In genomic region chr2:150572961-150573395, GRCh38 we compare ENCODE assay signal across 15 cellular contexts.
A peak's percentile ranks its signal among the peaks of the same experiment; 100 is the strongest.
DNase-seq lines count a peak whose midpoint lies in the region; ATAC-seq lines count a peak whose summit lies in the region.
"Had no signal": no experiment of that assay in that cellular context is flagged by ENCODE, and none has a peak within 500 bp of the region (broad histone marks: within the 10 kb centered on the region; RNA-seq: fewer than 3 reads in every experiment).

No MANE protein-coding gene starts in this region.

- H3K27me3 ChIP-seq in adipocyte (replicated peaks; ENCODE audit: control insufficient read depth, insufficient read depth, low read length), result no peaks in the 10 kb centered on the region

- no peaks in the 10 kb centered on the region for H3K9me3 ChIP-seq in adipocyte (ENCODE audit: control insufficient read depth, low read length)

- peak overlapping the region; percentile 32 for H3K9ac ChIP-seq in adipocyte (ENCODE audit: low read length)

- H3K4me3 ChIP-seq in adipocyte (ENCODE audit: low read length), result no peak overlapping the region

- DNase-seq in adipocyte (ENCODE audit: low read depth) (no peak), ecto neural progenitor cell (ENCODE audit: low spot score) (no peak), COLO668 (lab: John Stamatoyannopoulos, UW; ENCODE audit: unreplicated experiment) (no peak), anterior cingulate cortex (lab: John Stamatoyannopoulos, UW) (no peak)
- DNase-seq in activated T-cell treated with anti-CD3 and anti-CD28 coated beads, Interleukin-2, amount 50 U/mL, for 1 hour, result no peak
- DNase-seq: activated CD4-positive, alpha-beta T cell treated with anti-CD3 and anti-CD28 coated beads, Interleukin-2, amount 50 U/mL, for 48 hours; activated naive CD4-positive, alpha-beta T cell treated with Interleukin-2 at 50 U/mL for 16 hours; mesendoderm; NCI-H1105; NK-92 treated with Interleukin-12 subunit alpha and Interleukin-12 subunit beta, amount 100 ng/mL, for 24 hours; stimulated activated CD4-positive, alpha-beta T cell treated with anti-CD3 and anti-CD28 coated beads, Interleukin-4, amount 100 ng/mL, for 24 hours; SW 1271 had no signal

- H3K4me1 ChIP-seq in adipocyte (ENCODE audit: control insufficient read depth, insufficient read depth, low read length), result peaks cover 39% of the 10 kb centered on the region

- H3K36me3 ChIP-seq in adipocyte (ENCODE audit: control insufficient read depth, insufficient read depth, low read length, severe bottlenecking), result no peaks in the 10 kb centered on the region

- ATAC-seq in GM18868 (IDR thresholded peaks at IDR 0.05; ENCODE audit: unreplicated experiment), result peak; percentile 95
- peak; percentile 92 for ATAC-seq in GM21576 (IDR thresholded peaks at IDR 0.05; ENCODE audit: unreplicated experiment)
- ATAC-seq in HG03066 (IDR thresholded peaks at IDR 0.05; ENCODE audit: low read depth, unreplicated experiment), result peak; percentile 99
